8 cellular contexts compared by ENCODE assay signal in the genomic region with DNA sequence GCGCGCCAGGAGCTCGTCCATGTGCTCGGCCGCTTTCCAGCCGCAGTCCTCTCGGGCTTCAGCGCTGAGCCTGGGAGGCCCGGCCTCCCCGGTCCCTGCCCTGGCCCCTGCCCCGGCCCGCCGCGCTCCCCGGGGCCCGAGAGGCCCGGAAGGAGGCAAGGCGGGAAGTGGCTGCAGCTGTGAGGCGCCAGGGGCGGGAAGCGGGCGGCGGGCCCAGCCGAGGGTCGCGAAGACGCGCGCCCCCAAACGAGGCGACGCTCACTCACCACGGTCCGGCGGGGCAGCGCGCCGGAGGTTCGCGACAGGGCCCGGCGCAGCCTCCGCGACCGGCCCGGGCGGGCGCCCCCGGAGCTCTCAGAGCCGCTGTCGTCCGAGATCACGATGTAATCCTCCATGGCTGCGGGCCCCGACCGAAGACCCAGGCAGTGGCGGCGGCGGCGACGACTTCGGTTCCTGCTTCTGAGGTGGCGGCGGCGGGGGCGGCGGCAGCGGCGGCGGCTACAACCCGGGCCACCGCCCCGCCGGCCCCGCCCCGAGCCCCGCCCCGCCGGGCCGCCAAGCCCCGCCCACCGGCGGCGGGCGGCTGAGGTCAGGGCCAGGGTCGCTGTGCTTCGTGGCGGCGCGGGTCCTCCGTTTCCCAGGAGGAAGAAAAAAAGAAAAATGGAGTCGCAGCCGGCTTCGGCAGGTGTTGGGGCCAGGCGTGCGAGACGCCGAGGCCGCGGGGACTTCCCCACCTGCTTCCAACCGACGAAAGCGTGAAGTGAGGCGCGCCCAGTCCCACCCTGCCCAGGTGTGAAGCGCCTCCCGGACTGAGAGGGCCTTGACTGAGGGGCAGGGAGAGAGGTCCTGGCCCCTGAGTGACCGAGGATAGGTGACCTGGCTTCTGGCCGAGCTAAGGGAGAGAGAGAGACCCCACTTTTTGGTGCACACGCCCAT.
DNase-seq lines count a peak whose midpoint lies in the region; ATAC-seq, FAIRE-seq and TF ChIP-seq lines count a peak whose summit lies in the region.
"Not testable (repeated sequence)": the region's sequence is repeated elsewhere in the genome, so short reads cannot be mapped to it uniquely, and the experiment has no call there.

No MANE protein-coding gene starts in this region.

- H3K23ac ChIP-seq in H9 (ENCODE audit: insufficient read length, low read depth, low read length); IMR-90 (ENCODE audit: low read depth, low read length): not testable (repeated sequence)

- H4K5ac ChIP-seq in H9 (ENCODE audit: insufficient read length, low read depth, low read length); IMR-90 (ENCODE audit: low read depth, low read length): not testable (repeated sequence)

- H3K9me1 ChIP-seq in IMR-90 (ENCODE audit: insufficient read depth, low read length) = not testable (repeated sequence)

- H3K4me2 ChIP-seq in H9 (ENCODE audit: insufficient read depth, insufficient read length, low read length); IMR-90 (ENCODE audit: low read depth, low read length): not testable (repeated sequence)

- intact Hi-C loops in IMR-90 (cut with micrococcal nuclease); gastrocnemius medialis (cut with DNase I; ENCODE audit: low total_unique reads); tibial artery (cut with DNase I; ENCODE audit: low total_unique reads): not testable (repeated sequence)

- H3K4me1 ChIP-seq in H9 (ENCODE audit: insufficient read depth, low read length); IMR-90 (ENCODE audit: control insufficient read depth, insufficient read depth, low read length); gastrocnemius medialis; tibial artery: not testable (repeated sequence)

- H4K91ac ChIP-seq in H9 (ENCODE audit: insufficient read length, low read depth, low read length); IMR-90 (ENCODE audit: insufficient read depth, low read depth, low read length): not testable (repeated sequence)

- not testable (repeated sequence) for TF ChIP-seq POLR2A in IMR-90 (IDR thresholded peaks at IDR 0.05; ENCODE audit: low read depth, low read length); gastrocnemius medialis (IDR thresholded peaks at IDR 0.05)

- H3K9me3 ChIP-seq in H9 (ENCODE audit: control insufficient read depth, low read depth, low read length); IMR-90 (ENCODE audit: control insufficient read depth, insufficient read depth, low read length); gastrocnemius medialis; tibial artery: not testable (repeated sequence)

- not testable (repeated sequence) for TF ChIP-seq RAD21 in IMR-90 (IDR thresholded peaks at IDR 0.05; ENCODE audit: low read length)

- H2AK9ac ChIP-seq in IMR-90 (replicated peaks; ENCODE audit: low read depth, low read length, poor library complexity) = not testable (repeated sequence)

- not testable (repeated sequence) for H2BK120ac ChIP-seq in H9 (ENCODE audit: low read depth, low read length, poor library complexity, severe bottlenecking); IMR-90 (ENCODE audit: low read depth, low read length)

- H2BK12ac ChIP-seq in H9 (ENCODE audit: insufficient read length, low read depth, low read length) = not testable (repeated sequence)

- not testable (repeated sequence) for H3K4me3 Mint-ChIP-seq in H9
- H3K4me3 Mint-ChIP-seq in immature natural killer cell = peak overlapping the region in 3 of 5 donors; percentile 9 to 55 (median 54)

- not testable (repeated sequence) for H3K79me2 ChIP-seq in H9 (ENCODE audit: insufficient read depth, low read length)

- not testable (repeated sequence) for H3K23me2 ChIP-seq in H9 (ENCODE audit: insufficient read length, low read depth, low read length, poor library complexity, severe bottlenecking)

- H4K20me1 ChIP-seq in H9 (ENCODE audit: control insufficient read depth, insufficient read depth, insufficient read length); IMR-90 (ENCODE audit: insufficient read depth, low read length): not testable (repeated sequence)

- not testable (repeated sequence) for H3K14ac ChIP-seq in H9 (ENCODE audit: insufficient read depth, low read length); IMR-90 (replicated peaks; ENCODE audit: low read depth, low read length)

- not testable (repeated sequence) for H2BK20ac ChIP-seq in H9 (ENCODE audit: low read depth, low read length, poor library complexity, severe bottlenecking); IMR-90 (ENCODE audit: low read depth, low read length)

- POLR2A ChIA-PET in IMR-90 (lab: Charles Lee; ENCODE audit: unreplicated experiment) = not testable (repeated sequence)

- peaks cover 24% of the 10 kb centered on the region for H3K27me3 Mint-ChIP-seq in H9 (ENCODE audit: low read depth)
- H3K27me3 Mint-ChIP-seq in immature natural killer cell (ENCODE audit: low read depth in 3 of 3) = not testable (repeated sequence)

- not testable (repeated sequence) for H2AK5ac ChIP-seq in H9 (ENCODE audit: insufficient read length, low read length); IMR-90 (ENCODE audit: low read depth, low read length)

- DNase-seq in H9 = peak; percentile 70
- not testable (repeated sequence) for DNase-seq in IMR-90; bronchial epithelial cell (ENCODE audit: low read depth)
- DNase-seq in activated CD4-positive, alpha-beta T cell treated with anti-CD3 and anti-CD28 coated beads, Interleukin-2, amount 50 U/mL, for 24 hours (ENCODE audit: low read depth in 1 of 2, low spot score in 1 of 2) = peak; percentile 37 to 55
- DNase-seq in immature natural killer cell = peak; percentile 63 to 73 (median 67)
- peak; percentile 33 to 40 for DNase-seq in gastrocnemius medialis
- peak; percentile 53 to 74 for DNase-seq in tibial artery

- H4K8ac ChIP-seq in H9 (replicated peaks; ENCODE audit: insufficient read length, low read depth, low read length); IMR-90 (ENCODE audit: low read depth in 2 of 2, low read length in 2 of 2): not testable (repeated sequence)

- not testable (repeated sequence) for H3K27me3 ChIP-seq in H9 (ENCODE audit: insufficient read depth, low read length); IMR-90 (ENCODE audit: control insufficient read depth, insufficient read depth, low read length); bronchial epithelial cell (ENCODE audit: control insufficient read depth, insufficient read depth, low read length); gastrocnemius medialis; tibial artery

- not testable (repeated sequence) for FAIRE-seq in bronchial epithelial cell (lab: Jason Lieb, UNC)

- H3K27ac ChIP-seq in H9 (ENCODE audit: insufficient read length, low read depth, low read length); IMR-90 (ENCODE audit: insufficient read depth, low read length); tibial artery: not testable (repeated sequence)
- peak overlapping the region in 2 of 4 donors; percentile 61 to 71 for H3K27ac ChIP-seq in gastrocnemius medialis

- not testable (repeated sequence) for TF ChIP-seq CTCF in H9 (conservative IDR thresholded peaks at IDR 0.05); IMR-90 (conservative IDR thresholded peaks at IDR 0.05; ENCODE audit: low read depth, low read length); bronchial epithelial cell (IDR thresholded peaks at IDR 0.05; ENCODE audit: insufficient read depth, low read length, severe bottlenecking); gastrocnemius medialis (IDR thresholded peaks at IDR 0.05 in 4 of 5, conservative IDR thresholded peaks at IDR 0.05 in 1 of 5); tibial artery (IDR thresholded peaks at IDR 0.05)

- BruUV-seq in IMR-90 (replicated peaks; lab: Mats Ljungman, UMichigan) = not testable (repeated sequence)

- not testable (repeated sequence) for H3K56ac ChIP-seq in H9 (ENCODE audit: insufficient read length, low read depth, low read length); IMR-90 (ENCODE audit: extremely low read depth, insufficient read depth, low read length)

- not testable (repeated sequence) for H3K79me1 ChIP-seq in H9 (ENCODE audit: insufficient read depth, low read depth, low read length, poor library complexity, severe bottlenecking); IMR-90 (ENCODE audit: low read depth in 1 of 2, low read length in 2 of 2)

- H3K4me3 ChIP-seq in GM08714 (ENCODE audit: low read length) (peak overlapping the region; percentile 65; the same call in 1 of the 2 replicates), IMR-90 (ENCODE audit: insufficient read depth, low read depth, low read length) (peak overlapping the region; percentile 62), bronchial epithelial cell (ENCODE audit: low read depth, low read length) (peak overlapping the region; percentile 33), gastrocnemius medialis (peak overlapping the region in 3 of 4 donors; percentile 52 to 59 (median 53)), tibial artery (peak overlapping the region; percentile 60 to 61)

- H3K36me3 Mint-ChIP-seq in H9 (ENCODE audit: insufficient read depth in 1 of 3, low read depth in 3 of 3); immature natural killer cell: not testable (repeated sequence)

- not testable (repeated sequence) for H3K9me3 Mint-ChIP-seq in H9, immature natural killer cell

- CTCF ChIA-PET in IMR-90 (lab: Yijun Ruan, JAX) = not testable (repeated sequence)

- not testable (repeated sequence) for H3K4ac ChIP-seq in H9 (ENCODE audit: low read depth, low read length); IMR-90 (ENCODE audit: low read depth, low read length)

- not testable (repeated sequence) for H3T11ph ChIP-seq in H9 (ENCODE audit: low read length)

- dilution Hi-C loops in IMR-90 (cut with HindIII; ENCODE audit: low sequenced_read_pairs, unreplicated experiment) = not testable (repeated sequence)

- ATAC-seq in IMR-90 (ENCODE audit: low read depth) = peak; percentile 80
- ATAC-seq in gastrocnemius medialis = peak; percentile 75 to 85

- H2BK5ac ChIP-seq in H9 (ENCODE audit: insufficient read length, low read length); IMR-90 (ENCODE audit: low read depth, low read length, poor library complexity, severe bottlenecking): not testable (repeated sequence)

- in situ Hi-C loops in IMR-90 (cut with MboI; ENCODE audit: low sequenced_read_pairs); gastrocnemius medialis (cut with MboI; ENCODE audit: low sequenced_read_pairs in 4 of 4): not testable (repeated sequence)

- not testable (repeated sequence) for H2AFZ ChIP-seq in H9 (ENCODE audit: low read length); IMR-90 (replicated peaks; ENCODE audit: low read length, poor library complexity)

- H3K36me3 ChIP-seq in IMR-90 (ENCODE audit: control insufficient read depth, insufficient read depth, low read length); bronchial epithelial cell (ENCODE audit: control insufficient read depth, insufficient read depth, low read length); gastrocnemius medialis; tibial artery: not testable (repeated sequence)

- WGBS in H9 (ENCODE audit: extremely low coverage, insufficient read length, low lambda C conversion rate) = no CpG with 5 or more reads among the region's 110 CpGs
- WGBS in IMR-90 (ENCODE audit: extremely low coverage in 2 of 2, insufficient read length in 1 of 2), 2 experiments = no CpG with 5 or more reads among the region's 110 CpGs

- not testable (repeated sequence) for H3K18ac ChIP-seq in H9 (ENCODE audit: insufficient read length, low read depth, low read length); IMR-90 (ENCODE audit: low read depth, low read length)

- H2BK15ac ChIP-seq in H9 (ENCODE audit: low read depth, low read length); IMR-90 (ENCODE audit: low read depth, low read length): not testable (repeated sequence)

- H3K27ac Mint-ChIP-seq in H9 = not testable (repeated sequence)
- H3K27ac Mint-ChIP-seq in immature natural killer cell = peak overlapping the region in 2 of 6 donors; percentile 31 to 34

- H3K9ac ChIP-seq in H9 (ENCODE audit: extremely low read depth, insufficient read length, low read length); IMR-90 (ENCODE audit: low read depth, low read length): not testable (repeated sequence)

- H3K4me1 Mint-ChIP-seq in H9 = not testable (repeated sequence)
- peaks cover 4 to 15% of the 10 kb centered on the region in 2 donors for H3K4me1 Mint-ChIP-seq in immature natural killer cell
